In genomic region chr10:43120948-43121290, GRCh38 we compare ENCODE assay signal across 8 cellular contexts. TPM values are rescaled to one million over a fixed set of nuclear protein-coding genes. Genes with fewer than 3 reads are reported as not detected.
DNase-seq lines count a peak whose midpoint lies in the region; ATAC-seq, FAIRE-seq and TF ChIP-seq lines count a peak whose summit lies in the region.

No MANE protein-coding gene starts in this region.

- 58 to 77% (median 70%) methylated on average over 3 of the region's 3 CpGs for WGBS in small intestine, 3 donors

- no peaks in the 10 kb centered on the region for H3K27me3 ChIP-seq in HL-60 (ENCODE audit: insufficient read depth, poor library complexity, severe bottlenecking)
- H3K27me3 ChIP-seq in small intestine (ENCODE audit: control insufficient read depth in 2 of 2, insufficient read depth in 2 of 2, low read length in 2 of 2): no peaks in the 10 kb centered on the region

- H3K27ac ChIP-seq in HL-60 (replicated peaks): peak overlapping the region; percentile 58
- no peak overlapping the region for H3K27ac ChIP-seq in small intestine (ENCODE audit: low read depth in 1 of 2, low read length in 1 of 2)

- H3K4me1 ChIP-seq in small intestine (ENCODE audit: control insufficient read depth in 2 of 2, insufficient read depth in 1 of 2, low read depth in 1 of 2, low read length in 1 of 2): no peaks in the 10 kb centered on the region

- DNase-seq in ELR (ENCODE audit: low read depth) (peak; percentile 36), HL-60 (ENCODE audit: low read depth in 1 of 2, low spot score in 1 of 2) (peak; percentile 73 to 88), posterior vena cava (ENCODE audit: low spot score) (peak; percentile 86), small intestine (no peak), cortex of kidney (lab: John Stamatoyannopoulos, UW) (no peak), DMS153 treated with DMSO at 0.1 percent for 48 hours (lab: John Stamatoyannopoulos, UW; ENCODE audit: unreplicated experiment) (no peak)
- peak; percentile 72 to 77 for DNase-seq in activated T-cell treated with anti-CD3 and anti-CD28 coated beads, Interleukin-2, amount 50 U/mL, for 48 hours

- H3K4me3 ChIP-seq in HL-60 (replicated peaks; ENCODE audit: insufficient read depth, low read length) (no peak overlapping the region), small intestine (ENCODE audit: low read depth in 1 of 2, low read length in 2 of 2) (no peak overlapping the region)

- TF ChIP-seq CTCF in HL-60 (IDR thresholded peaks at IDR 0.05; ENCODE audit: insufficient read depth, low read length): no peak

- H3K9me3 ChIP-seq in small intestine (ENCODE audit: control insufficient read depth, low read depth): no peaks in the 10 kb centered on the region

- H3K36me3 ChIP-seq in small intestine (ENCODE audit: control insufficient read depth in 2 of 2, insufficient read depth in 2 of 2, low read length in 2 of 2): no peaks in the 10 kb centered on the region

- ATAC-seq in GM21390 (IDR thresholded peaks at IDR 0.05; ENCODE audit: unreplicated experiment): peak; percentile 90

- intact Hi-C loops in posterior vena cava (cut with DNase I): no loop called here

- no peak for FAIRE-seq in small intestine (lab: Jason Lieb, UNC)

RNA-seq across cellular contexts. Expression of gene CSGALNACT2, which starts 17.3 kb away (rescaled TPM):
- total RNA-seq in posterior vena cava: 10 to 100 TPM; 31.1 to 31.8 TPM
- 1 to 10 TPM; 2.5 to 6.9 (median 2.7) TPM for polyA plus RNA-seq in small intestine

RNA-seq across cellular contexts. Expression of gene RET, which starts 44.0 kb away (rescaled TPM):
- 1 to 10 TPM; 1.0 to 1.3 TPM for total RNA-seq in posterior vena cava
- polyA plus RNA-seq in small intestine: 1 to 10 TPM in 1 of 3 donors, not detected in 2; 5.3 TPM

Comparison
In these comparisons a context has a peak if more than half of its experiments do, and no peak if none do; other contexts are left out.
1. DNase-seq: peak in ELR (single experiment), HL-60 (2 of 2), activated T-cell treated with anti-CD3 and anti-CD28 coated beads, Interleukin-2, amount 50 U/mL, for 48 hours (2 of 2) and posterior vena cava (single experiment); none in small intestine (single experiment), cortex of kidney (single experiment) and DMS153 treated with DMSO at 0.1 percent for 48 hours (single experiment).